In genomic region chr12:19410639-19411184, GRCh38 we compare ENCODE assay signal across 19 cellular contexts. TPM values are rescaled to one million over a fixed set of nuclear protein-coding genes. Genes with fewer than 3 reads are reported as not detected.
A peak's percentile ranks its signal among the peaks of the same experiment; 100 is the strongest.
DNase-seq lines count a peak whose midpoint lies in the region; ATAC-seq and TF ChIP-seq lines count a peak whose summit lies in the region.
"Had no signal": no experiment of that assay in that cellular context is flagged by ENCODE, and none has a peak within 500 bp of the region (broad histone marks: within the 10 kb centered on the region; RNA-seq: fewer than 3 reads in every experiment).

No MANE protein-coding gene starts in this region.

- intact Hi-C loops in IMR-90 (cut with micrococcal nuclease) (no loop called here), esophagus squamous epithelium (cut with DNase I) (no loop called here)

- no peaks in the 10 kb centered on the region for H3K27me3 Mint-ChIP-seq in stimulated activated memory B cell treated with anti-CD40 and anti-IgM and Interleukin-4, amounts not matched to agents 10 μg/mL and 1 μg/mL and 100 μg/mL, for 72 hours
- H3K27me3 Mint-ChIP-seq: effector memory CD8-positive, alpha-beta T cell had no signal

- no peak for TF ChIP-seq CTCF in IMR-90 (conservative IDR thresholded peaks at IDR 0.05; ENCODE audit: low read depth, low read length)
- TF ChIP-seq CTCF in esophagus squamous epithelium (IDR thresholded peaks at IDR 0.05): no peak

- H2BK20ac ChIP-seq in IMR-90 (ENCODE audit: low read depth, low read length): no peak overlapping the region

- H3K56ac ChIP-seq in IMR-90 (ENCODE audit: extremely low read depth, insufficient read depth, low read length): no peak overlapping the region

- no peak overlapping the region for H4K5ac ChIP-seq in IMR-90 (ENCODE audit: low read depth, low read length)

- no peak overlapping the region for H3K4me3 Mint-ChIP-seq in stimulated activated memory B cell treated with anti-CD40 and anti-IgM and Interleukin-4, amounts not matched to agents 10 μg/mL and 1 μg/mL and 100 μg/mL, for 72 hours
- H3K4me3 Mint-ChIP-seq: effector memory CD8-positive, alpha-beta T cell; stimulated activated effector memory CD8-positive, alpha-beta T cell treated with anti-CD3 and anti-CD28 coated beads, Interleukin-12 subunit alpha, Interleukin-12 subunit beta, amount 100 ng/mL, for 72 hours had no signal

- no peak overlapping the region for H2AK5ac ChIP-seq in IMR-90 (ENCODE audit: low read depth, low read length)

- H3K4ac ChIP-seq in IMR-90 (ENCODE audit: low read depth, low read length): no peak overlapping the region

- H3K18ac ChIP-seq in IMR-90 (ENCODE audit: low read depth, low read length): no peak overlapping the region

- TF ChIP-seq RAD21 in IMR-90 (IDR thresholded peaks at IDR 0.05; ENCODE audit: low read length): no peak

- peak; percentile 3 for DNase-seq in DMS153 treated with DMSO at 0.1 percent for 48 hours (lab: John Stamatoyannopoulos, UW; ENCODE audit: unreplicated experiment)
- DNase-seq in DMS153 (lab: John Stamatoyannopoulos, UW): no peak
- DNase-seq in IMR-90: no peak
- DNase-seq in esophagus squamous epithelium (lab: John Stamatoyannopoulos, UW): no peak
- no peak for DNase-seq in cerebellar cortex (ENCODE audit: low spot score)
- DNase-seq in NCI-H774 (lab: John Stamatoyannopoulos, UW): no peak
- DNase-seq: activated CD4-positive, alpha-beta T cell treated with anti-CD3 and anti-CD28 coated beads, Interleukin-2, amount 50 U/mL, for 48 hours; activated naive CD4-positive, alpha-beta T cell; anterior cingulate cortex; effector memory CD8-positive, alpha-beta T cell; hypothalamus; NCI-H524; transverse colon; WERI-Rb-1 had no signal

- H3K14ac ChIP-seq in IMR-90 (replicated peaks; ENCODE audit: low read depth, low read length): no peak overlapping the region

- no peak overlapping the region for H2AFZ ChIP-seq in IMR-90 (replicated peaks; ENCODE audit: low read length, poor library complexity)

- no peaks in the 10 kb centered on the region for H3K36me3 Mint-ChIP-seq in stimulated activated memory B cell treated with anti-CD40 and anti-IgM and Interleukin-4, amounts not matched to agents 10 μg/mL and 1 μg/mL and 100 μg/mL, for 72 hours
- H3K36me3 Mint-ChIP-seq: stimulated activated effector memory CD8-positive, alpha-beta T cell treated with anti-CD3 and anti-CD28 coated beads, Interleukin-12 subunit alpha, Interleukin-12 subunit beta, amount 100 ng/mL, for 72 hours had no signal

- in situ Hi-C loops in IMR-90 (cut with MboI; ENCODE audit: low sequenced_read_pairs): no loop called here

- H3K9me3 ChIP-seq in IMR-90 (ENCODE audit: control insufficient read depth, insufficient read depth, low read length) (no peaks in the 10 kb centered on the region), esophagus squamous epithelium (no peaks in the 10 kb centered on the region)
- H3K9me3 ChIP-seq: BLaER1, transverse colon had no signal

- H3K79me1 ChIP-seq in IMR-90 (ENCODE audit: low read depth in 1 of 2, low read length in 2 of 2): no peaks in the 10 kb centered on the region

- H3K27ac ChIP-seq in IMR-90 (ENCODE audit: insufficient read depth, low read length): no peak overlapping the region
- peak overlapping the region; percentile 62 to 74 (median 69) for H3K27ac ChIP-seq in esophagus squamous epithelium
- H3K27ac ChIP-seq in skin epidermis: peak overlapping the region in 11 of 21 experiments; percentile 8 to 67 (median 27)
- H3K27ac ChIP-seq: 22Rv1, BLaER1, transverse colon, WERI-Rb-1 had no signal

- no peak for TF ChIP-seq POLR2A in IMR-90 (IDR thresholded peaks at IDR 0.05; ENCODE audit: low read depth, low read length)
- no peak for TF ChIP-seq POLR2A in esophagus squamous epithelium (IDR thresholded peaks at IDR 0.05)

- dilution Hi-C loops in IMR-90 (cut with HindIII; ENCODE audit: low sequenced_read_pairs, unreplicated experiment): no loop called here

- no peaks in the 10 kb centered on the region for H3K4me1 Mint-ChIP-seq in stimulated activated memory B cell treated with anti-CD40 and anti-IgM and Interleukin-4, amounts not matched to agents 10 μg/mL and 1 μg/mL and 100 μg/mL, for 72 hours
- H3K4me1 Mint-ChIP-seq: stimulated activated effector memory CD8-positive, alpha-beta T cell treated with anti-CD3 and anti-CD28 coated beads, Interleukin-12 subunit alpha, Interleukin-12 subunit beta, amount 100 ng/mL, for 72 hours had no signal

- WGBS in IMR-90 (ENCODE audit: extremely low coverage in 2 of 2, insufficient read length in 1 of 2), 2 experiments: 67% methylated on average over 2 of the region's 7 CpGs; no CpG with 5 or more reads in 1 of the 2 experiments
- 27 to 42% methylated on average over 7 of the region's 7 CpGs for WGBS in esophagus squamous epithelium, 2 donors

- H4K8ac ChIP-seq in IMR-90 (ENCODE audit: low read depth in 2 of 2, low read length in 2 of 2): no peak overlapping the region

- ATAC-seq in IMR-90 (ENCODE audit: low read depth): no peak
- no peak for ATAC-seq in stimulated activated memory B cell treated with anti-CD40 and anti-IgM and Interleukin-4, amounts not matched to agents 10 μg/mL and 1 μg/mL and 100 μg/mL, for 72 hours
- ATAC-seq: effector memory CD8-positive, alpha-beta T cell; stimulated activated effector memory CD8-positive, alpha-beta T cell treated with anti-CD3 and anti-CD28 coated beads, Interleukin-12 subunit alpha, Interleukin-12 subunit beta, amount 100 ng/mL, for 72 hours had no signal

- H2BK15ac ChIP-seq in IMR-90 (ENCODE audit: low read depth, low read length): no peak overlapping the region

- H3K9me3 Mint-ChIP-seq in stimulated activated memory B cell treated with anti-CD40 and anti-IgM and Interleukin-4, amounts not matched to agents 10 μg/mL and 1 μg/mL and 100 μg/mL, for 72 hours: no peaks in the 10 kb centered on the region
- H3K9me3 Mint-ChIP-seq: effector memory CD8-positive, alpha-beta T cell; stimulated activated effector memory CD8-positive, alpha-beta T cell treated with anti-CD3 and anti-CD28 coated beads, Interleukin-12 subunit alpha, Interleukin-12 subunit beta, amount 100 ng/mL, for 72 hours had no signal

- no peak overlapping the region for H3K27ac Mint-ChIP-seq in stimulated activated memory B cell treated with anti-CD40 and anti-IgM and Interleukin-4, amounts not matched to agents 10 μg/mL and 1 μg/mL and 100 μg/mL, for 72 hours
- H3K27ac Mint-ChIP-seq: stimulated activated effector memory CD8-positive, alpha-beta T cell treated with anti-CD3 and anti-CD28 coated beads, Interleukin-12 subunit alpha, Interleukin-12 subunit beta, amount 100 ng/mL, for 72 hours had no signal

- no peak overlapping the region for H4K91ac ChIP-seq in IMR-90 (ENCODE audit: insufficient read depth, low read depth, low read length)

- no peak overlapping the region for H3K23ac ChIP-seq in IMR-90 (ENCODE audit: low read depth, low read length)

- H3K27me3 ChIP-seq in IMR-90 (ENCODE audit: control insufficient read depth, insufficient read depth, low read length) (no peaks in the 10 kb centered on the region), esophagus squamous epithelium (no peaks in the 10 kb centered on the region)
- H3K27me3 ChIP-seq: BLaER1, transverse colon had no signal

- CTCF ChIA-PET in IMR-90 (lab: Yijun Ruan, JAX): no interaction called here

- H2BK5ac ChIP-seq in IMR-90 (ENCODE audit: low read depth, low read length, poor library complexity, severe bottlenecking): no peak overlapping the region

- H3K9ac ChIP-seq in IMR-90 (ENCODE audit: low read depth, low read length): no peak overlapping the region
- H3K9ac ChIP-seq: BLaER1 had no signal

- H3K36me3 ChIP-seq in IMR-90 (ENCODE audit: control insufficient read depth, insufficient read depth, low read length) (no peaks in the 10 kb centered on the region), esophagus squamous epithelium (no peaks in the 10 kb centered on the region)
- H3K36me3 ChIP-seq: BLaER1, transverse colon, WERI-Rb-1 had no signal

- H3K4me3 ChIP-seq in IMR-90 (ENCODE audit: insufficient read depth, low read depth, low read length) (no peak overlapping the region), esophagus squamous epithelium (no peak overlapping the region), skin epidermis (no peak overlapping the region)
- H3K4me3 ChIP-seq: BLaER1, transverse colon had no signal

- H3K4me2 ChIP-seq in IMR-90 (ENCODE audit: low read depth, low read length): no peak overlapping the region
- H3K4me2 ChIP-seq: BLaER1 had no signal

- POLR2A ChIA-PET in IMR-90 (lab: Charles Lee; ENCODE audit: unreplicated experiment): no interaction called here

- H3K9me1 ChIP-seq in IMR-90 (ENCODE audit: insufficient read depth, low read length): 0 out of 2 replicates have a peak, but pooled peaks cover 3% of the 10 kb centered on the region

- no peaks in the 10 kb centered on the region for H4K20me1 ChIP-seq in IMR-90 (ENCODE audit: insufficient read depth, low read length)
- H4K20me1 ChIP-seq: BLaER1 had no signal

- H2BK120ac ChIP-seq in IMR-90 (ENCODE audit: low read depth, low read length): no peak overlapping the region

- H3K4me1 ChIP-seq in IMR-90 (ENCODE audit: control insufficient read depth, insufficient read depth, low read length) (0 out of 2 replicates have a peak, but pooled peaks cover 3% of the 10 kb centered on the region), esophagus squamous epithelium (peaks cover 16 to 43% (median 22%) of the 10 kb centered on the region in 3 donors)
- H3K4me1 ChIP-seq: BLaER1, transverse colon had no signal

- BruUV-seq in IMR-90 (replicated peaks; lab: Mats Ljungman, UMichigan): no TSS peak

- H2AK9ac ChIP-seq in IMR-90 (replicated peaks; ENCODE audit: low read depth, low read length, poor library complexity): no peak overlapping the region

TF ChIP-seq in IMR-90, 13 proteins besides CTCF, POLR2A, EP300 and RAD21:
- no peak for TF ChIP-seq CEBPB (IDR thresholded peaks at IDR 0.05; ENCODE audit: low read depth, low read length)
- TF ChIP-seq MAFK (IDR thresholded peaks at IDR 0.05; ENCODE audit: low read depth, low read length): peak; percentile 99
- no peak for TF ChIP-seq FOS (IDR thresholded peaks at IDR 0.05; ENCODE audit: low read depth, low read length)

RNA-seq across cellular contexts. Expression of gene AEBP2, which starts 28.6 kb away (rescaled TPM):
- 21.7 and 23.6 TPM in 2 replicates for total RNA-seq in IMR-90 (2012; rRNA removed)
- 11.7 and 15.5 TPM in 2 replicates for polyA plus RNA-seq in IMR-90 (2012; rRNA removed)
- polyA plus RNA-seq in IMR-90 (2012; cell fraction: cytosol; rRNA removed): 3.3 and 4.2 TPM in 2 replicates
- 2.8 and 13.2 TPM in 2 replicates for polyA plus RNA-seq in IMR-90 (2012; cell fraction: nucleus; rRNA removed; ENCODE audit: low replicate concordance)
- 10 to 100 TPM; 26.8 to 50.2 (median 33.4) TPM for total RNA-seq in esophagus squamous epithelium
